Comparison of ENCODE assay signal across 8 cellular contexts in genomic region chr19:10543420-10544241, GRCh38. TPM values are rescaled to one million over a fixed set of nuclear protein-coding genes. Genes with fewer than 3 reads are reported as not detected.
DNase-seq lines count a peak whose midpoint lies in the region; ATAC-seq and TF ChIP-seq lines count a peak whose summit lies in the region.

ATG4D (plus strand) TSS chr19:10543904; CDS start chr19:10544091, 187 bp downstream.

- H3K36me3 ChIP-seq in neutrophil (peaks cover 23% of the 10 kb centered on the region), suprapubic skin (peaks cover 16% of the 10 kb centered on the region)

- WGBS in suprapubic skin = 2% methylated on average over 30 of the region's 79 CpGs

- H3K27me3 ChIP-seq in neutrophil (peaks cover 17% of the 10 kb centered on the region), suprapubic skin (no peaks in the 10 kb centered on the region)

- peak in 1 of 2 donors; percentile 40 for TF ChIP-seq POLR2A in suprapubic skin (IDR thresholded peaks at IDR 0.05)

- ATAC-seq in GM21723 (IDR thresholded peaks at IDR 0.05; ENCODE audit: unreplicated experiment) = peak; percentile 65

- in situ Hi-C loops in Caki2 (cut with HindIII; ENCODE audit: low pct_unique_long_range_greater_than_20kb, low sequenced_read_pairs) = no loop called here

- TF ChIP-seq CTCF in neutrophil (IDR thresholded peaks at IDR 0.05) (peak; percentile 37), suprapubic skin (IDR thresholded peaks at IDR 0.05) (no peak)

- H3K4me1 ChIP-seq in neutrophil (ENCODE audit: control insufficient read depth in 1 of 2, insufficient read depth in 1 of 2, low read depth in 1 of 2, low read length in 1 of 2) = peaks cover 22 to 26% of the 10 kb centered on the region in 2 experiments
- H3K4me1 ChIP-seq in suprapubic skin = peaks cover 30% of the 10 kb centered on the region

- TF ChIP-seq EP300 in suprapubic skin (IDR thresholded peaks at IDR 0.05) = no peak

- peak within 1 kb of the TSS; percentile 82 to 91 for H3K4me3 ChIP-seq in neutrophil (ENCODE audit: low read depth in 1 of 2, low read length in 1 of 2)
- H3K4me3 ChIP-seq in suprapubic skin = peak within 1 kb of the TSS; percentile 96

- H3K27ac ChIP-seq in neutrophil (peak within 1 kb of the TSS; percentile 83), suprapubic skin (peak within 1 kb of the TSS; percentile 92)

- DNase-seq in Caki2 (ENCODE audit: low read depth) (peak; percentile 36), M059J (ENCODE audit: low read depth) (peak; percentile 55), SK-N-DZ (ENCODE audit: low spot score) (peak; percentile 74), germinal center (ENCODE audit: low spot score) (peak; percentile 96), suprapubic skin (ENCODE audit: low spot score in 2 of 2) (peak in 1 of 2 donors; percentile 88)
- DNase-seq in activated naive CD4-positive, alpha-beta T cell treated with Interleukin-2 at 50 U/mL for 16 hours = peak; percentile 78

- H3K9me3 ChIP-seq in neutrophil (no peaks in the 10 kb centered on the region), suprapubic skin (no peaks in the 10 kb centered on the region)

RNA-seq across cellular contexts. Expression of gene ATG4D, which starts in this region (rescaled TPM):
- 17.8 and 38.4 TPM in 2 replicates for total RNA-seq in Caki2 (2014; rRNA removed; shearing (Covaris generic); ENCODE audit: low replicate concordance)
- 24.3 and 40.1 TPM in 2 replicates for total RNA-seq in M059J (2014; rRNA removed; shearing (Covaris generic))
- 38.7 and 51.2 TPM in 2 replicates for polyA plus RNA-seq in SK-N-DZ (2014; cell fraction: cytosol; rRNA removed)
- 31.9 and 55.9 TPM in 2 replicates for polyA plus RNA-seq in SK-N-DZ (2014; cell fraction: nucleus; rRNA removed)
- total RNA-seq in suprapubic skin = 10 to 100 TPM; 52.2 to 80.8 (median 63.6) TPM
